ENCODE assay signal across 8 cellular contexts in the genomic region with DNA sequence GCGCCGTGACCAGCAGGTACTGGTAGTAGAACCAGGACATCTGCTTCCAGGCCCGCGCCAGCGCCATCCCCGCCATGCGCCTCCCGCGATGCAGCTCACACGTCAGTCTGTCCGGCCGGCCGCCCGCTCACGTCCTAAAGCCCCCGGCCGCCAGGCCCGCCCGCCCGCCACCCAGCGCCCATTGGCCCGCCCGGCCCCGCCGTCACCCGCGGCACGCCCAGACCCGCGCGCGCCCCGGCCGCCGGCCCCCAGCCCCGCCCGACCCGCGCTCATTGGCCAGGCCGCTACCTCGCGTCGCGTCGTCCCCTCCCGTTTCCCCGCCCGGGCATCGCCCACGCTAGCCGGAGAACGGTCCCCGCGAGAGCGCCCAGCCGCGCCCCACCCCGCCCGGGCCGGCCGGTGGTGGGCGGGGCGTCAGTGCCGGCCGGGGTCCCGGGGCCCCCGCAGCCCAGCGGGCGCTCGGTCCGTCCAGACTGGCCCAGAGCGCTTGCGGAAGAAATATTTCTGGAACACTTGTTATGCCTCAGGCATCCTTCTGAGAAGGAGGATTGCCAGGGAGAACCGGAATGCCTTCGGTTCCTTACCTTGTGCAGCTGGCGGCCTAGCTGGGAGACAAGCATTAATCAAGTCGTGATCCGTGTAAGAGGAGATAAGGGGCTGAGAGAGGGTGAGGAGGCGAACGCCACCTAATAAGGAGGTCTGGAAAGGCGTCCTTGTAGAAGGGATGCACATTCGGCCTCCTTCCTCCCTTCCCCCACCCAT. TPM values are rescaled to one million over a fixed set of nuclear protein-coding genes. Genes with fewer than 3 reads are reported as not detected.
A peak's percentile ranks its signal among the peaks of the same experiment; 100 is the strongest.
DNase-seq lines count a peak whose midpoint lies in the region; ATAC-seq and TF ChIP-seq lines count a peak whose summit lies in the region.

A gene with protein sequence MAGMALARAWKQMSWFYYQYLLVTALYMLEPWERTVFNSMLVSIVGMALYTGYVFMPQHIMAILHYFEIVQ (minus strand): TSS at position 109 of the 762 bp plus-strand sequence. CDS start 33 bp downstream, at position 76.

- POLR2A ChIA-PET in activated CD4-positive, alpha-beta memory T cell treated with anti-CD3 and anti-CD28 coated beads for 36 hours (lab: Charles Lee) = interaction anchor here (1.1 kb wide), 1 partner anchor 72 kb away, joined by 3 read pairs; no protein-coding TSS in a partner anchor

- CTCF ChIA-PET in activated CD4-positive, alpha-beta memory T cell treated with anti-CD3 and anti-CD28 coated beads for 36 hours (lab: Charles Lee) = interaction anchor here (0.6 kb wide), 1 partner anchor 1265 kb away, joined by 3 read pairs; no protein-coding TSS in a partner anchor

- H3K27ac Mint-ChIP-seq in activated CD4-positive, alpha-beta memory T cell treated with anti-CD3 and anti-CD28 coated beads for 36 hours = peak within 1 kb of the TSS; percentile 76

- peaks cover 14% of the 10 kb centered on the region for H3K4me1 Mint-ChIP-seq in activated CD4-positive, alpha-beta memory T cell treated with anti-CD3 and anti-CD28 coated beads for 36 hours (ENCODE audit: low read depth)

- intact Hi-C loops in activated CD4-positive, alpha-beta memory T cell treated with anti-CD3 and anti-CD28 coated beads for 36 hours (cut with micrococcal nuclease) = loop anchor here (5.0 to 10.0 kb wide), 6 partner anchors 75 to 1852 kb away; a partner anchor contains a TSS
- intact Hi-C loops in lower leg skin (cut with DNase I; ENCODE audit: low total_unique reads) = no loop called here

- no peak for TF ChIP-seq CTCF in lower leg skin (IDR thresholded peaks at IDR 0.05)

- H3K27me3 Mint-ChIP-seq in activated CD4-positive, alpha-beta memory T cell treated with anti-CD3 and anti-CD28 coated beads for 36 hours = no peaks in the 10 kb centered on the region

- H3K36me3 Mint-ChIP-seq in activated CD4-positive, alpha-beta memory T cell treated with anti-CD3 and anti-CD28 coated beads for 36 hours = no peaks in the 10 kb centered on the region

- peak in 1 of 2 donors; percentile 34 for TF ChIP-seq POLR2A in lower leg skin (IDR thresholded peaks at IDR 0.05)

- peak; percentile 80 for ATAC-seq in GM19438 (IDR thresholded peaks at IDR 0.05; ENCODE audit: low read depth, unreplicated experiment)
- ATAC-seq in HG03571 (IDR thresholded peaks at IDR 0.05; ENCODE audit: unreplicated experiment) = peak; percentile 92

- peak within 1 kb of the TSS; percentile 78 for H3K4me3 ChIP-seq in lower leg skin (ENCODE audit: low read depth, poor library complexity, severe bottlenecking)

- no peaks in the 10 kb centered on the region for H3K9me3 Mint-ChIP-seq in activated CD4-positive, alpha-beta memory T cell treated with anti-CD3 and anti-CD28 coated beads for 36 hours

- WGBS in lower leg skin, 2 donors = 0 to 3% methylated on average over 9 to 35 of the region's 82 CpGs

- DNase-seq in CD1c-positive myeloid dendritic cell (ENCODE audit: extremely low spot score) = peak; percentile 96
- DNase-seq in NCI-H774 (lab: John Stamatoyannopoulos, UW) = peak; percentile 93
- DNase-seq in activated CD4-positive, alpha-beta memory T cell treated with anti-CD3 and anti-CD28 coated beads for 36 hours = peak; percentile 94
- peak; percentile 75 to 92 for DNase-seq in dermis microvascular lymphatic vessel endothelial cell (ENCODE audit: low read depth in 2 of 2)
- DNase-seq in lower leg skin (ENCODE audit: low spot score in 2 of 2) = peak; percentile 87 to 98
- DNase-seq in stimulated activated CD4-positive, alpha-beta T cell treated with anti-CD3 and anti-CD28 coated beads, Interleukin-4, amount 100 ng/mL, for 48 hours (ENCODE audit: low read depth in 2 of 2) = peak; percentile 85 to 90

- peak within 1 kb of the TSS; percentile 91 for H3K4me3 Mint-ChIP-seq in activated CD4-positive, alpha-beta memory T cell treated with anti-CD3 and anti-CD28 coated beads for 36 hours

RNA-seq across cellular contexts. Expression of the gene that starts here (rescaled TPM):
- 1 to 10 TPM; 8.4 to 8.9 TPM for total RNA-seq in activated CD4-positive, alpha-beta memory T cell treated with anti-CD3 and anti-CD28 coated beads for 36 hours
- 18.4 and 24.0 TPM in 2 replicates for total RNA-seq in dermis microvascular lymphatic vessel endothelial cell
- 10 to 100 TPM; 10.7 to 22.7 (median 16.5) TPM for total RNA-seq in lower leg skin

Comparison
In these comparisons a context has a peak if more than half of its experiments do, and no peak if none do; other contexts are left out.
1. Peak in every context shown above with its lines: DNase-seq, ATAC-seq and H3K4me3 ChIP-seq.